Comparison of ENCODE assay signal across 1 cellular context in genomic region chr12:53212931-53213330, GRCh38.
TF ChIP-seq lines count a peak whose summit lies in the region.

No MANE protein-coding gene starts in this region.

TF ChIP-seq in A549, 52 proteins besides CTCF, POLR2A, EP300 and RAD21 (continued from another document):
- no peak for TF ChIP-seq TP53 (CRISPR knock-in tag; IDR thresholded peaks at IDR 0.05)
- no peak for TF ChIP-seq SMC3 (IDR thresholded peaks at IDR 0.05)
- no peak for TF ChIP-seq NPAS2 (CRISPR knock-in tag; IDR thresholded peaks at IDR 0.05; ENCODE audit: borderline replicate concordance)
- no peak for TF ChIP-seq ESRRA (IDR thresholded peaks at IDR 0.05; ENCODE audit: borderline replicate concordance, low read length)
- no peak for TF ChIP-seq MAFK (IDR thresholded peaks at IDR 0.05; ENCODE audit: partially characterized antibody)
- no peak for TF ChIP-seq HEYL (CRISPR knock-in tag; IDR thresholded peaks at IDR 0.05)
TF ChIP-seq in A549: peak in this region for 0.
